Comparison of ENCODE assay signal across 35 cellular contexts in genomic region chr2:36348721-36349120, GRCh38.
"Had no signal": no experiment of that assay in that cellular context is flagged by ENCODE, and none has a peak within 500 bp of the region (broad histone marks: within the 10 kb centered on the region; RNA-seq: fewer than 3 reads in every experiment).

No MANE protein-coding gene starts in this region.

- H3K4me2 ChIP-seq: SK-N-SH had no signal

- H3K4me3 Mint-ChIP-seq: activated CD4-positive, alpha-beta T cell treated with anti-CD3 and anti-CD28 coated beads, Interleukin-2, amount 10 ng/mL, durations not matched to agents 24 days and 14 days; activated CD8-positive, alpha-beta T cell treated with anti-CD3 and anti-CD28 coated beads for 36 hours; activated naive CD8-positive, alpha-beta T cell treated with anti-CD3 and anti-CD28 coated beads for 36 hours; activated T-cell treated with anti-CD3 and anti-CD28 coated beads, Interleukin-2, amount 50 U/mL, for 72 hours; activated T-helper 17 cell treated with anti-CD3 and anti-CD28 coated beads, Interleukin-2, amount 50 U/mL, for 72 hours; T-helper 1 cell treated with Interleukin-12 subunit alpha and Interleukin-12 subunit beta and Interleukin-4 antibody, amounts not matched to agents 30 μg/mL and 1 μg/mL, for 36 hours; T-helper 2 cell treated with Interferon-gamma antibody and Interleukin-4, amounts not matched to agents 5 μg/mL and 100 μg/mL, for 36 hours had no signal

- H3K36me3 ChIP-seq: Peyer's patch, SJSA1 had no signal

- H3K9me3 ChIP-seq: Peyer's patch, SJSA1, SK-N-SH had no signal

- H3K27me3 ChIP-seq: Peyer's patch, SJSA1 had no signal

- H3K27ac Mint-ChIP-seq: activated CD4-positive, alpha-beta T cell treated with anti-CD3 and anti-CD28 coated beads, Interleukin-2, amount 10 ng/mL, durations not matched to agents 24 days and 14 days; activated CD8-positive, alpha-beta T cell treated with anti-CD3 and anti-CD28 coated beads for 36 hours; activated naive CD8-positive, alpha-beta T cell treated with anti-CD3 and anti-CD28 coated beads for 36 hours; activated T-cell treated with anti-CD3 and anti-CD28 coated beads, Interleukin-2, amount 50 U/mL, for 72 hours; activated T-helper 17 cell treated with anti-CD3 and anti-CD28 coated beads, Interleukin-2, amount 50 U/mL, for 72 hours; T-helper 1 cell treated with Interleukin-12 subunit alpha and Interleukin-12 subunit beta and Interleukin-4 antibody, amounts not matched to agents 30 μg/mL and 1 μg/mL, for 36 hours; T-helper 2 cell treated with Interferon-gamma antibody and Interleukin-4, amounts not matched to agents 5 μg/mL and 100 μg/mL, for 36 hours had no signal

- H3K9me3 Mint-ChIP-seq: activated CD4-positive, alpha-beta T cell treated with anti-CD3 and anti-CD28 coated beads, Interleukin-2, amount 10 ng/mL, durations not matched to agents 24 days and 14 days; activated CD8-positive, alpha-beta T cell treated with anti-CD3 and anti-CD28 coated beads for 36 hours; activated naive CD8-positive, alpha-beta T cell treated with anti-CD3 and anti-CD28 coated beads for 36 hours; activated T-cell treated with anti-CD3 and anti-CD28 coated beads, Interleukin-2, amount 50 U/mL, for 72 hours; activated T-helper 17 cell treated with anti-CD3 and anti-CD28 coated beads, Interleukin-2, amount 50 U/mL, for 72 hours; T-helper 1 cell treated with Interleukin-12 subunit alpha and Interleukin-12 subunit beta and Interleukin-4 antibody, amounts not matched to agents 30 μg/mL and 1 μg/mL, for 36 hours; T-helper 2 cell treated with Interferon-gamma antibody and Interleukin-4, amounts not matched to agents 5 μg/mL and 100 μg/mL, for 36 hours had no signal

- H3K27ac ChIP-seq: Peyer's patch, SJSA1 had no signal

- H3K4me1 ChIP-seq: Peyer's patch had no signal

- FAIRE-seq: bronchial epithelial cell, TTC549 had no signal

- H3K9ac ChIP-seq: SK-N-SH had no signal

- H3K4me3 ChIP-seq: Peyer's patch, SJSA1 had no signal

- H3K4me1 Mint-ChIP-seq: activated T-helper 17 cell treated with anti-CD3 and anti-CD28 coated beads, Interleukin-2, amount 50 U/mL, for 72 hours had no signal

- DNase-seq: activated CD4-positive, alpha-beta T cell treated with anti-CD3 and anti-CD28 coated beads, Interleukin-2, amount 10 ng/mL, durations not matched to agents 24 days and 14 days; activated CD4-positive, alpha-beta T cell treated with anti-CD3 and anti-CD28 coated beads, Interleukin-2, amount 50 U/mL, for 4 hours; activated CD8-positive, alpha-beta T cell treated with anti-CD3 and anti-CD28 coated beads for 36 hours; activated effector memory CD4-positive, alpha-beta T cell treated with anti-CD3 and anti-CD28 coated beads, Interleukin-2, amount 50 U/mL, for 16 hours; activated naive CD4-positive, alpha-beta T cell; activated naive CD4-positive, alpha-beta T cell treated with anti-CD3 and anti-CD28 coated beads, Interleukin-2, amount 50 U/mL, for 16 hours; activated naive CD8-positive, alpha-beta T cell treated with anti-CD3 and anti-CD28 coated beads for 36 hours; activated T-cell treated with anti-CD3 and anti-CD28 coated beads, Interleukin-2, amount 50 U/mL, for 1 hour; activated T-cell treated with anti-CD3 and anti-CD28 coated beads, Interleukin-2, amount 50 U/mL, for 72 hours; amniotic stem cell; aorta; caudate nucleus; Kasumi-1; KG1; MM.1S; MV-4-11; NCI-H1092; NCI-H1436 treated with DMSO at 0.1 percent for 48 hours; NCI-H1694 treated with DMSO at 0.1 percent for 48 hours; NCI-H2029; NCI-H345; NCI-H524 treated with DMSO at 0.1 percent for 48 hours; NCI-H748 treated with DMSO at 0.1 percent for 48 hours; NK-92 treated with Interleukin-12 subunit alpha and Interleukin-12 subunit beta, amount 100 ng/mL, for 24 hours; PC-3; Peyer's patch; RPMI8226; SHP77 treated with DMSO at 0.1 percent for 48 hours; SK-N-SH had no signal

- H3K36me3 Mint-ChIP-seq: activated naive CD8-positive, alpha-beta T cell treated with anti-CD3 and anti-CD28 coated beads for 36 hours had no signal

- ATAC-seq: activated CD8-positive, alpha-beta T cell treated with anti-CD3 and anti-CD28 coated beads for 36 hours; activated T-cell treated with anti-CD3 and anti-CD28 coated beads, Interleukin-2, amount 50 U/mL, for 72 hours; activated T-helper 17 cell treated with anti-CD3 and anti-CD28 coated beads, Interleukin-2, amount 50 U/mL, for 72 hours; PC-3 had no signal
